ENCODE assay signal across 8 cellular contexts in the genomic region with DNA sequence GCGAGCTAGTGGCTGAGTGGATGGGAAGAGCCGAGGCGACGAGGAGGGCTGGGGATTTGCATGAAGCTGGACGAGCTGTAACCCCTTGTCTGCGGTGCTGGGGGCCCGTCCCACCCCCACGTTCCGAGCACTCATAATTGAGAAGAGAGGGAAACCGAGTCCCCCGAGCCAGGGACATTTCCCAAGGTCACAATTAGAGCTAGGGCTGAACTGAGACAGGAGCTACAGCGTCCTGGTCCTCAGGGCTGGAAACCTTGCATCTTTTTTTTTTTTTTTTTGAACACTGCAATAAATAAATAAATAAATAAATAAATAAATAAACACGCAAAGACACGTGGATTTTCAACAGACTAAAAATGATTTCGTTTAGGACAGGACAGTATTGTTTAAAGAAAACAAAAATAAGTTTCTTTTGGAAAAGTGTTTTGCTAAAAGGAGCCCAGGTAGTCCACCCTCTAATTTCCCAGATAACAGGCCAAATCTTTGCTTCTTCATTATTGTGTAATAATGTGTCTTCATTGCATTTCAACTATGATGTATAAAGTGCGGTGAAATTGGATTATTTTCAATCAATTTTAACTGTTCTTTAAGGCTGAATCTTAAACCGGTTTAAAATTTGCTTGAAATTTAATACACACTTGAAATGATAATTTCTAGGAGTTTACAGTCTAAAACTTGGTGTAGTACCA. TPM values are rescaled to one million over a fixed set of nuclear protein-coding genes. Genes with fewer than 3 reads are reported as not detected.
DNase-seq lines count a peak whose midpoint lies in the region; ATAC-seq and TF ChIP-seq lines count a peak whose summit lies in the region.

No MANE protein-coding gene starts in this region.

- intact Hi-C loops in lower lobe of right lung (cut with DNase I), result no loop called here

- peak overlapping the region; percentile 74 for H3K4me3 ChIP-seq in BLaER1
- H3K4me3 ChIP-seq in HUES6 (ENCODE audit: low read depth, low read length), result peak overlapping the region; percentile 75
- peak overlapping the region; percentile 72 for H3K4me3 ChIP-seq in lower lobe of right lung
- H3K4me3 ChIP-seq in thymus (ENCODE audit: low read length), result peak overlapping the region; percentile 91

- H3K36me3 Mint-ChIP-seq in brain, result peaks cover 11% of the 10 kb centered on the region

- peaks cover 0 to 4% (median 0%) of the 10 kb centered on the region in 5 experiments for H3K9me3 Mint-ChIP-seq in brain

- peak overlapping the region; percentile 98 to 99 (median 98) for H3K27ac Mint-ChIP-seq in brain

- H3K27me3 Mint-ChIP-seq in brain, result peaks cover 4% of the 10 kb centered on the region

- H4K20me1 ChIP-seq in BLaER1, result no peaks in the 10 kb centered on the region

- no peaks in the 10 kb centered on the region for H3K27me3 ChIP-seq in BLaER1
- H3K27me3 ChIP-seq in HUES6 (ENCODE audit: control insufficient read depth, insufficient read depth, low read length), result peaks cover 6% of the 10 kb centered on the region; the same call in 1 of the 2 replicates
- H3K27me3 ChIP-seq in lower lobe of right lung (ENCODE audit: low read depth), result no peaks in the 10 kb centered on the region
- no peaks in the 10 kb centered on the region for H3K27me3 ChIP-seq in thymus (ENCODE audit: control insufficient read depth, insufficient read depth)

- H3K36me3 ChIP-seq in BLaER1 (0 out of 2 replicates have a peak, but pooled peaks cover 7% of the 10 kb centered on the region), HUES6 (ENCODE audit: control insufficient read depth, insufficient read depth, low read length) (no peaks in the 10 kb centered on the region), lower lobe of right lung (no peaks in the 10 kb centered on the region), thymus (ENCODE audit: control insufficient read depth, insufficient read depth) (no peaks in the 10 kb centered on the region)

- no peak for ATAC-seq in lower lobe of right lung
- ATAC-seq in HG03378 (IDR thresholded peaks at IDR 0.05; ENCODE audit: unreplicated experiment), result no peak

- H3K9ac ChIP-seq in BLaER1 (peak overlapping the region; percentile 87), HUES6 (ENCODE audit: low read length) (peak overlapping the region; percentile 67)

- H3K4me1 ChIP-seq in BLaER1 (peaks cover 13% of the 10 kb centered on the region), HUES6 (ENCODE audit: control insufficient read depth, insufficient read depth, low read length) (peaks cover 4% of the 10 kb centered on the region; the same call in 1 of the 2 replicates), lower lobe of right lung (no peaks in the 10 kb centered on the region), thymus (ENCODE audit: control insufficient read depth, insufficient read depth, low read length) (no peaks in the 10 kb centered on the region)

- peak overlapping the region; percentile 72 for H3K27ac ChIP-seq in BLaER1
- H3K27ac ChIP-seq in HUES6 (ENCODE audit: low read depth, low read length), result no peak overlapping the region
- peak overlapping the region; percentile 69 for H3K27ac ChIP-seq in lower lobe of right lung
- H3K27ac ChIP-seq in thymus (ENCODE audit: low read depth), result peak overlapping the region; percentile 95

- 14% methylated on average over 17 of the region's 17 CpGs for WGBS in thymus

- peak; percentile 48 for DNase-seq in lower lobe of right lung
- no peak for DNase-seq in islet precursor cell
- no peak for DNase-seq in NOMO-1 (lab: John Stamatoyannopoulos, UW; ENCODE audit: unreplicated experiment in 2 of 2)

- no peak for TF ChIP-seq CTCF in brain (conservative IDR thresholded peaks at IDR 0.05)
- TF ChIP-seq CTCF in lower lobe of right lung (IDR thresholded peaks at IDR 0.05), result no peak

- peaks cover 31% of the 10 kb centered on the region for H3K4me1 Mint-ChIP-seq in brain

- peak overlapping the region; percentile 87 for H3K4me2 ChIP-seq in BLaER1

- H3K4me3 Mint-ChIP-seq in brain, result peak overlapping the region; percentile 94 to 100 (median 97)

- H3K9me3 ChIP-seq in BLaER1 (no peaks in the 10 kb centered on the region), HUES6 (ENCODE audit: control insufficient read depth, insufficient read depth, low read depth, low read length) (no peaks in the 10 kb centered on the region), lower lobe of right lung (no peaks in the 10 kb centered on the region), thymus (ENCODE audit: control insufficient read depth) (no peaks in the 10 kb centered on the region)

RNA-seq across cellular contexts. Expression of gene GDPD1, which starts 1.0 kb away (rescaled TPM):
- polyA plus RNA-seq in brain (ENCODE audit: insufficient read depth, low read depth, low replicate concordance) (11.7 TPM), thymus (2.5 TPM)
- total RNA-seq in lower lobe of right lung, result 5.3 TPM

RNA-seq across cellular contexts. Expression of gene SMG8, which starts 11.5 kb away (rescaled TPM):
- polyA plus RNA-seq in brain (ENCODE audit: insufficient read depth, low read depth, low replicate concordance) (12.1 TPM), thymus (6.2 TPM)
- 14.6 TPM for total RNA-seq in lower lobe of right lung
